21 cellular contexts compared by ENCODE assay signal in genomic region chr4:111636961-111637556, GRCh38.
DNase-seq lines count a peak whose midpoint lies in the region; ATAC-seq, FAIRE-seq and TF ChIP-seq lines count a peak whose summit lies in the region.
"Had no signal": no experiment of that assay in that cellular context is flagged by ENCODE, and none has a peak within 500 bp of the region (broad histone marks: within the 10 kb centered on the region; RNA-seq: fewer than 3 reads in every experiment).

No MANE protein-coding gene starts in this region.

- CTCF ChIA-PET in HepG2 (lab: Yijun Ruan, JAX; ENCODE audit: low intra/inter-chr PET ratio, low total read pairs): no interaction called here
- CTCF ChIA-PET in PC-3 (lab: Charles Lee): no interaction called here

- no peaks in the 10 kb centered on the region for H3K36me3 Mint-ChIP-seq in natural killer cell treated with Interleukin-12 subunit alpha and Interleukin-12 subunit beta and Interleukin-15 and Interleukin-18, amount 100 ng/mL, for 72 hours
- H3K36me3 Mint-ChIP-seq: CD14-positive monocyte; CD4-positive, alpha-beta memory T cell had no signal

- DNase-seq in HepG2 (ENCODE audit: low spot score): no peak
- no peak for DNase-seq in natural killer cell treated with Interleukin-12 subunit alpha and Interleukin-12 subunit beta and Interleukin-15 and Interleukin-18, amount 100 ng/mL, for 72 hours (ENCODE audit: low spot score)
- no peak for DNase-seq in PC-3
- DNase-seq: AML-193; CD4-positive, alpha-beta memory T cell; DMS153; DMS79; GDM1; GM23248; HCEC 1CT; Kasumi-1; KG1 had no signal

- H3K79me2 ChIP-seq in HepG2 (ENCODE audit: insufficient read depth, low read length): no peaks in the 10 kb centered on the region
- H3K79me2 ChIP-seq in PC-3 (ENCODE audit: low read length): no peaks in the 10 kb centered on the region

- H3K36me3 ChIP-seq in HepG2 (replicated peaks in 1 of 2; ENCODE audit: control insufficient read depth in 1 of 2, insufficient read depth in 2 of 2, low read length in 2 of 2) (no peaks in the 10 kb centered on the region), PC-3 (ENCODE audit: low read depth, low read length) (no peaks in the 10 kb centered on the region; the same call in 1 of the 2 replicates)

- in situ Hi-C loops in HepG2 (cut with HindIII; ENCODE audit: extremely low pct_ligation_motif_present, low pct_unique_long_range_greater_than_20kb): loop anchor here (25.0 kb wide), 1 partner anchor 1625 kb away; no protein-coding TSS in a partner anchor

- WGBS in HepG2 (ENCODE audit: low lambda C conversion rate): 0% methylated on average over 2 of the region's 2 CpGs

- POLR2A ChIA-PET in HepG2 (lab: Yijun Ruan, JAX) (no interaction called here), PC-3 (lab: Charles Lee; ENCODE audit: unreplicated experiment) (no interaction called here)

- TF ChIP-seq CTCF in HepG2 (CRISPR knock-in tag; IDR thresholded peaks at IDR 0.05): no peak
- TF ChIP-seq CTCF in PC-3 (conservative IDR thresholded peaks at IDR 0.05; ENCODE audit: low read depth, low read length): no peak

- TF ChIP-seq POLR2A in HepG2 (IDR thresholded peaks at IDR 0.05; ENCODE audit: insufficient read depth in 1 of 2, low read depth in 2 of 2, low read length in 2 of 2): no peak

- H3K4me1 Mint-ChIP-seq in natural killer cell treated with Interleukin-12 subunit alpha and Interleukin-12 subunit beta and Interleukin-15 and Interleukin-18, amount 100 ng/mL, for 72 hours (ENCODE audit: low read depth in 2 of 2): no peaks in the 10 kb centered on the region
- H3K4me1 Mint-ChIP-seq: CD4-positive, alpha-beta memory T cell had no signal

- H3K27ac ChIP-seq in HepG2 (ENCODE audit: extremely low read length, insufficient read depth, low read length): no peak overlapping the region
- H3K27ac ChIP-seq in PC-3 (ENCODE audit: low read length): no peak overlapping the region
- H3K27ac ChIP-seq: GM23248 had no signal

- H3K9me2 ChIP-seq in PC-3 (replicated peaks; ENCODE audit: low read length): no peaks in the 10 kb centered on the region

- no peak overlapping the region for H3K4me3 Mint-ChIP-seq in natural killer cell treated with Interleukin-12 subunit alpha and Interleukin-12 subunit beta and Interleukin-15 and Interleukin-18, amount 100 ng/mL, for 72 hours
- H3K4me3 Mint-ChIP-seq: CD14-positive monocyte; CD4-positive, alpha-beta memory T cell had no signal

- BruUV-seq in HepG2 (replicated peaks; lab: Mats Ljungman, UMichigan) (no TSS peak), PC-3 (replicated peaks; lab: Mats Ljungman, UMichigan) (no TSS peak)

- H3K27me3 ChIP-seq in HepG2 (ENCODE audit: control insufficient read depth in 1 of 2, insufficient read depth in 2 of 2, low read length in 2 of 2) (no peaks in the 10 kb centered on the region), PC-3 (ENCODE audit: low read length) (peaks cover 39% of the 10 kb centered on the region)

- peaks cover 3% of the 10 kb centered on the region for H3K9me3 Mint-ChIP-seq in natural killer cell treated with Interleukin-12 subunit alpha and Interleukin-12 subunit beta and Interleukin-15 and Interleukin-18, amount 100 ng/mL, for 72 hours
- H3K9me3 Mint-ChIP-seq: CD14-positive monocyte had no signal

- H2AFZ ChIP-seq in HepG2 (ENCODE audit: low read length) (no peak overlapping the region), PC-3 (ENCODE audit: low read length) (no peak overlapping the region)
- H2AFZ ChIP-seq: GM23248 had no signal

- no peak for TF ChIP-seq RAD21 in HepG2 (CRISPR knock-in tag; IDR thresholded peaks at IDR 0.05)

- H3F3A ChIP-seq in PC-3 (ENCODE audit: low read length, unreplicated experiment): no peaks in the 10 kb centered on the region

- H3K4me3 ChIP-seq in HepG2 (replicated peaks in 1 of 3; ENCODE audit: insufficient read depth in 1 of 3, low read depth in 2 of 3, low read length in 3 of 3): no peak overlapping the region
- H3K4me3 ChIP-seq in PC-3 (ENCODE audit: low read length): no peak overlapping the region
- H3K4me3 ChIP-seq: GM23248 had no signal

- TF ChIP-seq EP300 in HepG2 (IDR thresholded peaks at IDR 0.05; ENCODE audit: low read depth in 2 of 2, low read length in 2 of 2): no peak
- no peak for TF ChIP-seq EP300 in HepG2 (CRISPR knock-in tag; IDR thresholded peaks at IDR 0.05; ENCODE audit: borderline replicate concordance)

- H3K9ac ChIP-seq in HepG2 (ENCODE audit: insufficient read depth, low read depth, low read length): no peak overlapping the region
- H3K9ac ChIP-seq in PC-3 (ENCODE audit: low read length): no peak overlapping the region
- H3K9ac ChIP-seq: GM23248 had no signal

- peak; percentile 71 for ATAC-seq in GM18909 (IDR thresholded peaks at IDR 0.05; ENCODE audit: poor library complexity, unreplicated experiment)
- ATAC-seq in HepG2: no peak
- ATAC-seq in natural killer cell treated with Interleukin-12 subunit alpha and Interleukin-12 subunit beta and Interleukin-15 and Interleukin-18, amount 100 ng/mL, for 72 hours: no peak
- ATAC-seq in HG02973 (IDR thresholded peaks at IDR 0.05; ENCODE audit: unreplicated experiment): no peak
- no peak for ATAC-seq in HG03280 (IDR thresholded peaks at IDR 0.05; ENCODE audit: unreplicated experiment)
- no peak for ATAC-seq in PC-3

- H3K9me3 ChIP-seq in HepG2 (ENCODE audit: low read length): no peaks in the 10 kb centered on the region
- H3K9me3 ChIP-seq in PC-3 (ENCODE audit: low read length): no peaks in the 10 kb centered on the region

- FAIRE-seq in TTC549 (lab: Jason Lieb, UNC): peak; percentile 75
- no peak for FAIRE-seq in HepG2 (lab: Jason Lieb, UNC)
- FAIRE-seq: A204.1, GM12892, GM18507, H54 had no signal

- no peak overlapping the region for H3K27ac Mint-ChIP-seq in natural killer cell treated with Interleukin-12 subunit alpha and Interleukin-12 subunit beta and Interleukin-15 and Interleukin-18, amount 100 ng/mL, for 72 hours
- H3K27ac Mint-ChIP-seq: CD14-positive monocyte; CD4-positive, alpha-beta memory T cell had no signal

- H3K27me3 Mint-ChIP-seq in natural killer cell treated with Interleukin-12 subunit alpha and Interleukin-12 subunit beta and Interleukin-15 and Interleukin-18, amount 100 ng/mL, for 72 hours: no peaks in the 10 kb centered on the region
- H3K27me3 Mint-ChIP-seq: CD4-positive, alpha-beta memory T cell had no signal

- H3K4me1 ChIP-seq in HepG2 (ENCODE audit: insufficient read depth, low read length) (no peaks in the 10 kb centered on the region), PC-3 (ENCODE audit: insufficient read depth, low read length) (peaks cover 6% of the 10 kb centered on the region; the same call in 1 of the 2 replicates)

- H3K4me2 ChIP-seq in HepG2 (ENCODE audit: low read depth, low read length) (no peak overlapping the region), PC-3 (ENCODE audit: low read length) (no peak overlapping the region)

- intact Hi-C loops in HepG2 (cut with micrococcal nuclease; ENCODE audit: unreplicated experiment) (no loop called here), PC-3 (cut with micrococcal nuclease) (no loop called here)

- H4K20me1 ChIP-seq in HepG2 (ENCODE audit: insufficient read depth, low read length): no peaks in the 10 kb centered on the region
- H4K20me1 ChIP-seq in PC-3 (ENCODE audit: low read length): no peaks in the 10 kb centered on the region

TF ChIP-seq in HepG2, 621 proteins besides CTCF, POLR2A, EP300 and RAD21:
- TF ChIP-seq FOXP1 (IDR thresholded peaks at IDR 0.05) (no peak), FOXP1 (CRISPR knock-in tag; IDR thresholded peaks at IDR 0.05) (0 out of 2 replicates have a peak, but pooled peaks have one; percentile 35), ZNF552 (CRISPR knock-in tag; IDR thresholded peaks at IDR 0.05; ENCODE audit: borderline replicate concordance) (no peak)
TF ChIP-seq in HepG2: peak in this region for 1.
